8 cellular contexts compared by ENCODE assay signal in the genomic region with DNA sequence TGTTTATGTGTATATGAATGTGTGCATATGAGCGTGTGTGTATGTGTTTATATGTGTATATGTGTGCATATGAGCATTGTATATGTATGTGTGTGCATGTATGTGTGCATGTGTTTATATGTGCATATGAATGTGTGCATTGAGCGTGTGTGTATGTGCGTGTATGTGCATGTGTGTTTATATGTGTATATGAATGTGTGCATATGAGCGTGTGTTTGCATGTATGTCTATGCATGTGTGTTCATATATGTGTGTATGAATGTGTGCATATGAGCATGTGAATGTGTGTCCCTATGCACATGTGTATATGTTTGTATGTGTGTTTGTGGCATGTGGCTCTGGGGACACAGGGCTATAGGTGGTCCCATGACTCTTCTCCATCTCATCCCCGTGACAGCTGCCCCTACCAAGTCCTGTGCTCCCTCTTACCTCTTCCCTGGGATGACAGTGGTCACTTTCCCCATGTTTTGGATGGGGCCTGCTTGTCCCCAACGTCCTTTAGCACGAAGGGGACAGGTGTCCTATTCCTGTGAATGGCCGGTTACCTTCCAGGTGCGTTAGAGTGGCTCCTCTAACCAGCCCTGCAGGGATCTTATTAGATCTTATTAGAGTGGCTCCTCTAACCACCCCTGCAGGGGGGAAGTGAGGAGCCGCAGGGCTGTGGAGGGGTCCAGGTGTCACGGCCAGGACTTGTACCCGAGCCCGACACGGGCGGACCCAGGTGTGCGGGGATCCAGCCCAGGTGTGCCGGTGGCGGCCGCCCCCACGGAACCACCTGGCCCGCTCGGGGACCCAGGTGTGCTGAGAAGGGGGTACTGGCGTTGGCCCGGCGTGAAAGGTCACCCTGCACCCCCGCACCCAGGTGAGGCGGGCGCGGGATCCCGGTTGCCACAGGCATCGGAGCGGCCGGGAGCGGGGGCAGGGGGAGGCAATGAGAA.
DNase-seq lines count a peak whose midpoint lies in the region; ATAC-seq, FAIRE-seq and TF ChIP-seq lines count a peak whose summit lies in the region.

No MANE protein-coding gene starts in this region.

- peaks cover 30% of the 10 kb centered on the region for H3F3A ChIP-seq in MM.1S (ENCODE audit: insufficient read depth, low read length)

- peak overlapping the region; percentile 69 for H3K9ac ChIP-seq in MM.1S (ENCODE audit: low read length)

- FAIRE-seq in pancreas (lab: Jason Lieb, UNC): no peak
- no peak for FAIRE-seq in HTR-8/SVneo (lab: Jason Lieb, UNC)

- peak overlapping the region; percentile 68 for H3K4me3 ChIP-seq in MM.1S (ENCODE audit: low read length)
- H3K4me3 ChIP-seq in epithelial cell of esophagus (ENCODE audit: low read length): peak overlapping the region; percentile 43
- H3K4me3 ChIP-seq in pancreas: peak overlapping the region; percentile 42 to 71 (median 61)

- no peaks in the 10 kb centered on the region for H3K79me2 ChIP-seq in MM.1S (ENCODE audit: low read length)

- H2AFZ ChIP-seq in MM.1S (ENCODE audit: low read length): peak overlapping the region; percentile 94

- ATAC-seq in GM21447 (IDR thresholded peaks at IDR 0.05; ENCODE audit: unreplicated experiment) (peak; percentile 14), pancreas (peak; percentile 12 to 41 (median 29))

- peak; percentile 82 for DNase-seq in MM.1S
- DNase-seq in epithelial cell of esophagus (ENCODE audit: low read depth): no peak
- DNase-seq in pancreas: no peak
- no peak for DNase-seq in NCI-H774 (lab: John Stamatoyannopoulos, UW)
- DNase-seq in HTR-8/SVneo (ENCODE audit: insufficient read length, low spot score): no peak
- DNase-seq in NCI-H524 treated with DMSO at 0.1 percent for 48 hours (lab: John Stamatoyannopoulos, UW): no peak
- no peak for DNase-seq in GM10266 (ENCODE audit: extremely low spot score)

- H3K4me1 ChIP-seq in MM.1S (ENCODE audit: low read length) (peaks cover 23% of the 10 kb centered on the region), pancreas (peaks cover 0 to 4% (median 0%) of the 10 kb centered on the region in 3 donors)

- H3K36me3 ChIP-seq in MM.1S (replicated peaks; ENCODE audit: insufficient read depth, low read length): no peaks in the 10 kb centered on the region
- H3K36me3 ChIP-seq in pancreas: no peaks in the 10 kb centered on the region

- peak overlapping the region; percentile 99 for H3K4me2 ChIP-seq in MM.1S (ENCODE audit: low read depth, low read length)

- H4K20me1 ChIP-seq in MM.1S (ENCODE audit: insufficient read depth, low read length): no peaks in the 10 kb centered on the region

- no peaks in the 10 kb centered on the region for H3K9me2 ChIP-seq in MM.1S (replicated peaks; ENCODE audit: insufficient read depth, low read length)

- WGBS in pancreas, 2 donors: 20 to 22% methylated on average over 31 to 34 of the region's 34 CpGs

- intact Hi-C loops in pancreas (cut with DNase I): loop anchor here (2.0 to 10.0 kb wide), 4 partner anchors 160 to 382 kb away; a partner anchor contains a TSS

- H3K27ac ChIP-seq in MM.1S (ENCODE audit: low read length) (peak overlapping the region; percentile 85), pancreas (no peak overlapping the region)

- no peaks in the 10 kb centered on the region for H3K9me3 ChIP-seq in MM.1S (replicated peaks; ENCODE audit: insufficient read depth, low read length)
- H3K9me3 ChIP-seq in pancreas: no peaks in the 10 kb centered on the region

- TF ChIP-seq CTCF in MM.1S (IDR thresholded peaks at IDR 0.05; ENCODE audit: low read length): no peak
- TF ChIP-seq CTCF in epithelial cell of esophagus (IDR thresholded peaks at IDR 0.05; ENCODE audit: insufficient read depth, low read depth, low read length, missing control alignments): no peak
- no peak for TF ChIP-seq CTCF in pancreas (IDR thresholded peaks at IDR 0.05)
- no peak for TF ChIP-seq CTCF in GM10266 (IDR thresholded peaks at IDR 0.05; ENCODE audit: control insufficient read depth, insufficient read depth, low read depth, missing control alignments)

- H3K27me3 ChIP-seq in MM.1S (replicated peaks; ENCODE audit: insufficient read depth, low read length): no peaks in the 10 kb centered on the region
- no peaks in the 10 kb centered on the region for H3K27me3 ChIP-seq in pancreas
